ENCODE assay signal across 13 cellular contexts in the genomic region with DNA sequence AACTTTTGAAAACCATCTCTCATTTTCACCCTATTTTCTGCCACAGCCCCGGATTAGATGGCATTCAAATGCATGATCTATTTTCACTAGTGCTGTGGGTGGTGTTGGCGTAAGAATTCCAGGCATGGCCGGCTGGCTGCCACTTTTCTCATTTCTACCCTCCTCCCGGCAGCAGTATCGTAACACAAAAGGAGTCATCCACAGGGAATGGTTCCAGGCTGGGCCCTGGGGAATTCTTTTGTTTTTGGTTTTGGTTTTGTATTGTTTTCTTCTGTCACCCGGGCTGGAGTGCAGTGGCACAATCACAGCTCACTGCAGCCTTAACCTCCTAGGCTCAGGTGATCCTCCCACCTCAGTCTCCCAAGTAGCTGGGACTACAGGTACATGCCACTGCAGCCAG. TPM values are rescaled to one million over a fixed set of nuclear protein-coding genes. Genes with fewer than 3 reads are reported as not detected.
DNase-seq lines count a peak whose midpoint lies in the region; ATAC-seq and TF ChIP-seq lines count a peak whose summit lies in the region.
"Had no signal": no experiment of that assay in that cellular context is flagged by ENCODE, and none has a peak within 500 bp of the region (broad histone marks: within the 10 kb centered on the region; RNA-seq: fewer than 3 reads in every experiment).

No MANE protein-coding gene starts in this region.

- no peak for ATAC-seq in HG03439 (IDR thresholded peaks at IDR 0.05; ENCODE audit: unreplicated experiment)
- no peak for ATAC-seq in GM18867 (IDR thresholded peaks at IDR 0.05; ENCODE audit: unreplicated experiment)
- no peak for ATAC-seq in GM21619 (IDR thresholded peaks at IDR 0.05; ENCODE audit: unreplicated experiment)
- ATAC-seq: PC-3 had no signal

- TF ChIP-seq CTCF in mammary epithelial cell (conservative IDR thresholded peaks at IDR 0.05 in 1 of 2, IDR thresholded peaks at IDR 0.05 in 1 of 2; ENCODE audit: extremely low read depth in 1 of 2, insufficient read depth in 1 of 2, low read depth in 1 of 2, low read length in 2 of 2), result no peak
- no peak for TF ChIP-seq CTCF in spleen (IDR thresholded peaks at IDR 0.05 in 8 of 11, conservative IDR thresholded peaks at IDR 0.05 in 3 of 11)

- peak overlapping the region in 3 of 11 experiments; percentile 34 to 89 (median 86); a peak in 4 of 22 replicates for H3K27ac ChIP-seq in BLaER1 treated with 17β-estradiol and CSF1 and Interleukin-3, amounts not matched to agents 10 nM and 100 nM
- H3K27ac ChIP-seq in HUES48 (ENCODE audit: low read depth, low read length), result peak overlapping the region; percentile 56
- H3K27ac ChIP-seq in mammary epithelial cell (ENCODE audit: insufficient read depth, low read depth, low read length), result no peak overlapping the region
- peak overlapping the region in 4 of 8 donors; percentile 52 to 88 (median 78) for H3K27ac ChIP-seq in spleen

- peaks cover 0 to 46% (median 0%) of the 10 kb centered on the region in 11 experiments; a peak in 4 of 22 replicates for H3K36me3 ChIP-seq in BLaER1 treated with 17β-estradiol and CSF1 and Interleukin-3, amounts not matched to agents 10 nM and 100 nM
- H3K36me3 ChIP-seq in HUES48 (ENCODE audit: control insufficient read depth, insufficient read depth, low read length) (no peaks in the 10 kb centered on the region), mammary epithelial cell (ENCODE audit: insufficient read depth, low read length) (no peaks in the 10 kb centered on the region), spleen (peaks cover 0 to 41% (median 0%) of the 10 kb centered on the region in 6 donors)

- dilution Hi-C loops in mammary epithelial cell (cut with HindIII; ENCODE audit: low sequenced_read_pairs), result no loop called here

- no peak for TF ChIP-seq POLR2A in spleen (IDR thresholded peaks at IDR 0.05)

- 9% methylated on average over 6 of the region's 6 CpGs for WGBS in mammary epithelial cell (ENCODE audit: low coverage, missing lambda C conversion rate)
- WGBS in spleen, 5 donors, result 62 to 77% (median 72%) methylated on average over 6 of the region's 6 CpGs

- no peaks in the 10 kb centered on the region for H3K9me3 ChIP-seq in BLaER1 treated with 17β-estradiol and CSF1 and Interleukin-3, amounts not matched to agents 10 nM and 100 nM (replicated peaks in 1 of 11)
- H3K9me3 ChIP-seq in HUES48 (ENCODE audit: control insufficient read depth, insufficient read depth, low read length) (no peaks in the 10 kb centered on the region), mammary epithelial cell (replicated peaks; ENCODE audit: insufficient read depth, low read length) (no peaks in the 10 kb centered on the region), spleen (no peaks in the 10 kb centered on the region)

- no peaks in the 10 kb centered on the region for H4K20me1 ChIP-seq in BLaER1 treated with 17β-estradiol and CSF1 and Interleukin-3, amounts not matched to agents 10 nM and 100 nM
- H4K20me1 ChIP-seq in mammary epithelial cell (ENCODE audit: insufficient read depth, low read length), result no peaks in the 10 kb centered on the region

- peaks cover 42 to 98% (median 74%) of the 10 kb centered on the region in 10 experiments for H3K4me1 ChIP-seq in BLaER1 treated with 17β-estradiol and CSF1 and Interleukin-3, amounts not matched to agents 10 nM and 100 nM
- peaks cover 40% of the 10 kb centered on the region for H3K4me1 ChIP-seq in HUES48 (ENCODE audit: control insufficient read depth, insufficient read depth, low read length)
- peaks cover 10% of the 10 kb centered on the region for H3K4me1 ChIP-seq in mammary epithelial cell (ENCODE audit: insufficient read depth, low read length)
- H3K4me1 ChIP-seq in spleen, result peaks cover 22 to 100% (median 56%) of the 10 kb centered on the region in 6 donors

- no peaks in the 10 kb centered on the region for H3K27me3 ChIP-seq in BLaER1 treated with 17β-estradiol and CSF1 and Interleukin-3, amounts not matched to agents 10 nM and 100 nM
- H3K27me3 ChIP-seq in HUES48 (ENCODE audit: control insufficient read depth, insufficient read depth, low read length) (no peaks in the 10 kb centered on the region), mammary epithelial cell (ENCODE audit: insufficient read depth, low read length) (no peaks in the 10 kb centered on the region), spleen (replicated peaks in 1 of 7) (peaks cover 0 to 18% (median 0%) of the 10 kb centered on the region in 7 donors)

- intact Hi-C loops in mammary epithelial cell (cut with micrococcal nuclease), result no loop called here
- intact Hi-C loops in spleen (cut with DNase I; ENCODE audit: low total_unique reads), result no loop called here

- peak overlapping the region in 10 of 11 experiments; percentile 6 to 99 (median 81); a peak in 16 of 22 replicates for H3K4me2 ChIP-seq in BLaER1 treated with 17β-estradiol and CSF1 and Interleukin-3, amounts not matched to agents 10 nM and 100 nM
- peak overlapping the region; percentile 52 for H3K4me2 ChIP-seq in mammary epithelial cell (ENCODE audit: insufficient read depth, low read depth, low read length)

- no TSS peak for BruUV-seq in mammary epithelial cell (replicated peaks; lab: Mats Ljungman, UMichigan)

- CTCF ChIA-PET in mammary epithelial cell (lab: Charles Lee; ENCODE audit: low non-redundant PET), result no interaction called here

- in situ Hi-C loops in mammary epithelial cell (cut with MboI; ENCODE audit: low sequenced_read_pairs in 2 of 2), result no loop called here

- DNase-seq in mammary epithelial cell, result peak; percentile 25
- DNase-seq in islet precursor cell, result peak; percentile 58
- no peak for DNase-seq in spleen
- DNase-seq: CD4-positive, alpha-beta memory T cell; naive B cell; PC-3; T1000 had no signal

- peak overlapping the region; percentile 74 for H2AFZ ChIP-seq in mammary epithelial cell (ENCODE audit: low read depth, low read length)

- no peaks in the 10 kb centered on the region for H3K79me2 ChIP-seq in mammary epithelial cell (ENCODE audit: insufficient read depth, low read length)

- 0 out of 22 replicates have a peak overlapping the region, but pooled peaks of 1 of the 11 experiments have one; percentile 17 for H3K9ac ChIP-seq in BLaER1 treated with 17β-estradiol and CSF1 and Interleukin-3, amounts not matched to agents 10 nM and 100 nM
- H3K9ac ChIP-seq in HUES48 (ENCODE audit: low read depth, low read length) (0 out of 2 replicates have a peak overlapping the region, but pooled peaks have one; percentile 14), mammary epithelial cell (ENCODE audit: insufficient read depth, low read length) (no peak overlapping the region)

- H3K4me3 ChIP-seq in BLaER1 treated with 17β-estradiol and CSF1 and Interleukin-3, amounts not matched to agents 10 nM and 100 nM, result peak overlapping the region in 1 of 10 experiments; percentile 34; a peak in 1 of 20 replicates
- H3K4me3 ChIP-seq in HUES48 (ENCODE audit: low read depth, low read length) (0 out of 2 replicates have a peak overlapping the region, but pooled peaks have one; percentile 20), mammary epithelial cell (replicated peaks in 1 of 3; ENCODE audit: insufficient read depth in 1 of 3, low read depth in 2 of 3, low read length in 3 of 3) (no peak overlapping the region), spleen (no peak overlapping the region)

RNA-seq across cellular contexts. Expression of gene JAML, which starts 13.8 kb away (rescaled TPM):
- total RNA-seq in mammary epithelial cell, result not detected
- polyA plus RNA-seq in mammary epithelial cell, result not detected
- not detected for polyA minus RNA-seq in mammary epithelial cell
- 100 to 1,000 TPM in 2 of 7 donors, 10 to 100 TPM in 5; 45.5 to 180 (median 91.3) TPM for total RNA-seq in spleen
- polyA plus RNA-seq in spleen, result 100 to 1,000 TPM in 1 of 3 donors, 10 to 100 TPM in 2; 18.2 to 154 (median 42.0) TPM
- total RNA-seq: HT1080, PC-3 had no signal

RNA-seq across cellular contexts. Expression of gene SCN2B, which starts 34.6 kb away (rescaled TPM):
- total RNA-seq in mammary epithelial cell, result 1 to 10 TPM in 1 of 2 donors, under 1 TPM in 1; 0.99 to 1.8 TPM
- polyA plus RNA-seq in mammary epithelial cell, result 0.43 TPM
- polyA minus RNA-seq in mammary epithelial cell, result not detected
- total RNA-seq in spleen, result under 1 TPM in 3 of 7 donors, not detected in 4; 0.03 to 0.15 (median 0.14) TPM
- under 1 TPM; 0.02 to 0.04 (median 0.03) TPM for polyA plus RNA-seq in spleen
- total RNA-seq: CD4-positive, alpha-beta memory T cell; HT1080; PC-3 had no signal
- polyA plus RNA-seq: CD4-positive, alpha-beta memory T cell had no signal

RNA-seq across cellular contexts. Expression of gene MPZL3, which starts 41.2 kb away (rescaled TPM):
- total RNA-seq in mammary epithelial cell, result 10 to 100 TPM; 10.9 to 25.7 TPM
- polyA plus RNA-seq in mammary epithelial cell, result 4.3 TPM
- polyA minus RNA-seq in mammary epithelial cell, result 25.3 TPM
- 10 to 100 TPM in 3 of 7 donors, 1 to 10 TPM in 4; 4.3 to 12.9 (median 9.2) TPM for total RNA-seq in spleen
- polyA plus RNA-seq in spleen, result 1 to 10 TPM; 2.0 to 2.1 (median 2.1) TPM

RNA-seq across cellular contexts. Expression of gene MPZL2, which starts 53.1 kb away (rescaled TPM):
- total RNA-seq in mammary epithelial cell (10 to 100 TPM; 82.5 to 92.3 TPM), spleen (10 to 100 TPM in 3 of 7 donors, 1 to 10 TPM in 4; 7.0 to 18.4 (median 9.8) TPM)
- polyA plus RNA-seq in mammary epithelial cell (82.9 TPM), spleen (1 to 10 TPM; 1.6 to 2.0 (median 1.8) TPM)
- 105 TPM for polyA minus RNA-seq in mammary epithelial cell

RNA-seq across cellular contexts. Expression of gene SCN4B, which starts 58.4 kb away (rescaled TPM):
- total RNA-seq in mammary epithelial cell (10 to 100 TPM in 1 of 2 donors, 1 to 10 TPM in 1; 6.5 to 11.5 TPM), spleen (1 to 10 TPM in 1 of 7 donors, under 1 TPM in 4, not detected in 2; 0.23 to 1.9 (median 0.47) TPM)
- polyA plus RNA-seq in mammary epithelial cell (4.5 TPM), spleen (under 1 TPM; 0.06 to 0.37 (median 0.14) TPM)
- polyA minus RNA-seq in mammary epithelial cell, result 12.9 TPM
- total RNA-seq: CD4-positive, alpha-beta memory T cell; HT1080; PC-3 had no signal
- polyA plus RNA-seq: CD4-positive, alpha-beta memory T cell had no signal

Comparison
In these comparisons a context has a peak if more than half of its experiments do, and no peak if none do; other contexts are left out.
1. RNA of gene JAML, which starts 13.8 kb away (total RNA-seq): 45.5 to 180 TPM in spleen; not detected in mammary epithelial cell; every median in the first group is over 10 times any median in the second.